ENCODE assay signal across 8 cellular contexts in genomic region chr5:157431544-157432200, GRCh38. TPM values are rescaled to one million over a fixed set of nuclear protein-coding genes. Genes with fewer than 3 reads are reported as not detected.
DNase-seq lines count a peak whose midpoint lies in the region; ATAC-seq, FAIRE-seq and TF ChIP-seq lines count a peak whose summit lies in the region.

No MANE protein-coding gene starts in this region.

- H3K27me3 ChIP-seq in RWPE2 (ENCODE audit: insufficient read depth, poor library complexity, severe bottlenecking), result no peaks in the 10 kb centered on the region
- H3K27me3 ChIP-seq in aorta (ENCODE audit: control insufficient read depth in 1 of 2, insufficient read depth in 2 of 2, low read length in 1 of 2), result no peaks in the 10 kb centered on the region
- H3K27me3 ChIP-seq in ovary, result no peaks in the 10 kb centered on the region

- no peak overlapping the region for H3K27ac ChIP-seq in RWPE2 (ENCODE audit: poor library complexity, severe bottlenecking)
- no peak overlapping the region for H3K27ac ChIP-seq in aorta (ENCODE audit: low read depth in 1 of 2, low read length in 2 of 2)
- H3K27ac ChIP-seq in ovary, result no peak overlapping the region

- H3K9me3 ChIP-seq in RWPE2 (ENCODE audit: severe bottlenecking) (no peaks in the 10 kb centered on the region), aorta (ENCODE audit: control insufficient read depth, low read length) (no peaks in the 10 kb centered on the region), ovary (no peaks in the 10 kb centered on the region)

- H3K4me3 ChIP-seq in RWPE2 (ENCODE audit: severe bottlenecking), result no peak overlapping the region
- no peak overlapping the region for H3K4me3 ChIP-seq in aorta (ENCODE audit: low read length in 2 of 2)
- no peak overlapping the region for H3K4me3 ChIP-seq in ovary

- peak; percentile 90 for ATAC-seq in RWPE2 (ENCODE audit: low read depth)
- peak; percentile 78 for ATAC-seq in aorta (ENCODE audit: low FRiP score)

- WGBS in aorta, 2 donors, result 53 to 56% methylated on average over 4 of the region's 4 CpGs
- 30 to 40% (median 31%) methylated on average over 4 of the region's 4 CpGs for WGBS in ovary, 3 donors

- TF ChIP-seq POLR2A in ovary (IDR thresholded peaks at IDR 0.05), result no peak

- TF ChIP-seq EP300 in ovary (IDR thresholded peaks at IDR 0.05), result no peak

- FAIRE-seq in HTR-8/SVneo (lab: Jason Lieb, UNC), result no peak

- intact Hi-C loops in aorta (cut with DNase I), result loop anchor here (5.0 kb wide), 3 partner anchors 41 to 286 kb away; no protein-coding TSS in a partner anchor
- intact Hi-C loops in ovary (cut with DNase I), result loop anchor here (2.0 to 10.0 kb wide), 3 partner anchors 283 to 287 kb away; no protein-coding TSS in a partner anchor

- DNase-seq in DMS114 treated with DMSO at 0.1 percent for 48 hours (lab: John Stamatoyannopoulos, UW; ENCODE audit: unreplicated experiment) (peak; percentile 71), GM19240 (ENCODE audit: insufficient read length, low spot score) (peak; percentile 34), HTR-8/SVneo (ENCODE audit: insufficient read length, low spot score) (peak; percentile 39), RWPE2 (ENCODE audit: low spot score) (no peak), dermis blood vessel endothelial cell (peak; percentile 70), lung microvascular endothelial cell (ENCODE audit: low read depth in 2 of 2) (peak; percentile 68 to 71), aorta (no peak), ovary (no peak)

- H3K4me1 ChIP-seq in RWPE2 (ENCODE audit: insufficient read depth, poor library complexity, severe bottlenecking) (no peaks in the 10 kb centered on the region), aorta (ENCODE audit: control insufficient read depth in 1 of 2, insufficient read depth in 2 of 2, low read length in 2 of 2) (no peaks in the 10 kb centered on the region), ovary (ENCODE audit: insufficient read depth) (no peaks in the 10 kb centered on the region)

- TF ChIP-seq CTCF in RWPE2 (IDR thresholded peaks at IDR 0.05; ENCODE audit: poor library complexity, severe bottlenecking) (peak; percentile 89), ovary (IDR thresholded peaks at IDR 0.05) (peak in 1 of 3 donors; percentile 48)

- H3K36me3 ChIP-seq in RWPE2 (ENCODE audit: low read depth), result no peaks in the 10 kb centered on the region
- no peaks in the 10 kb centered on the region for H3K36me3 ChIP-seq in aorta (ENCODE audit: control insufficient read depth in 1 of 2, insufficient read depth in 2 of 2, low read length in 1 of 2)
- H3K36me3 ChIP-seq in ovary, result no peaks in the 10 kb centered on the region

RNA-seq across cellular contexts. Expression of gene NIPAL4, which starts 28.3 kb away (rescaled TPM):
- not detected in 2 replicates for total RNA-seq in dermis blood vessel endothelial cell
- not detected in 2 replicates for total RNA-seq in lung microvascular endothelial cell
- total RNA-seq in aorta, result under 1 TPM in 1 of 2 donors, not detected in 1; 0.55 TPM
- polyA plus RNA-seq in aorta, result under 1 TPM in 1 of 2 donors, not detected in 1; 0.28 TPM
- total RNA-seq in ovary, result under 1 TPM in 1 of 7 donors, not detected in 6; 0.80 TPM
- not detected for polyA plus RNA-seq in ovary

Comparison
In these comparisons a context has a peak if more than half of its experiments do, and no peak if none do; other contexts are left out.
1. DNase-seq: peak in DMS114 treated with DMSO at 0.1 percent for 48 hours (single experiment), GM19240 (single experiment), HTR-8/SVneo (single experiment), dermis blood vessel endothelial cell (single experiment) and lung microvascular endothelial cell (2 of 2); none in RWPE2 (single experiment), aorta (0 of 2) and ovary (0 of 5).